In the genomic region with DNA sequence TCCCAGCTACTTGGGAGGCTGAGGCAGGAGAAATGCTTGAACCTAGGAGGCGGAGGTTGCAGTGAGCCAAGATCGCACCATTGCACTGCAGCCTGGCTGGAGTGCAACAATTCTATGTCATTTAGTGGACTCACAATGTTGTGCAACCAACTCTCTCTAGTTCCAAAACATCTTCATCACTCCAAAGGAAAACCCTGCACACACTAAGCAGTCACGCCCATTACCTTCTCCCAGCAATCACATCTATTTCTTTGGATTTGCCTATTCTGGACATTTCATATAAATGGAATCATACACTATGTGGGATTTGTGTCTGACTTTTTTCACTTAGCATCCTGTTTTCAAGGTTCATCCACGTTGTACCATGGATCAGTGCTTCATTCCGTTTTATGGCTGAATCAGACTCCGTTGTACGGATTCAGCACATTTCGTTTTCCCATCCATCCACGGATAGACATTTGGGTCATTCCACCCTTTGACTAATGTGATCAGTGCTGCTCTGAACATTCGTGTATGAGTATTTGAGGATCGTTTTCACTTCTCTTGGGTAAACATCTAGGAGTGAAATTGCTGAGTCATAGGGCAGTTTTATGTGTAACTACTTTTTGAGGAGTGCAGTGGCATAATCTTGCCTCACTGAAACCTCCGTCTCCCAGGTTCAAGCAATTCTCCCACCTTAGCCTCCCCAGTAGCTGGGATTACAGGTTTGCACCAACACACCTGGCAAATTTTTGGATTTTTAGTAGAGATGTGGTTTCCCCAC, we compare ENCODE assay signal across 19 cellular contexts. TPM values are rescaled to one million over a fixed set of nuclear protein-coding genes. Genes with fewer than 3 reads are reported as not detected.
DNase-seq lines count a peak whose midpoint lies in the region; FAIRE-seq and TF ChIP-seq lines count a peak whose summit lies in the region.
"Had no signal": no experiment of that assay in that cellular context is flagged by ENCODE, and none has a peak within 500 bp of the region (broad histone marks: within the 10 kb centered on the region; RNA-seq: fewer than 3 reads in every experiment).

No MANE protein-coding gene starts in this region.

- H3K4me3 ChIP-seq in fibroblast of mammary gland (ENCODE audit: control insufficient read depth, low read depth, low read length) = no peak overlapping the region
- H3K4me3 ChIP-seq in small intestine (ENCODE audit: low read depth in 1 of 2, low read length in 2 of 2) = no peak overlapping the region
- H3K4me3 ChIP-seq: esophagus muscularis mucosa, SK-N-MC had no signal

- H3K27ac ChIP-seq in small intestine (ENCODE audit: low read depth in 1 of 2, low read length in 1 of 2) = no peak overlapping the region
- H3K27ac ChIP-seq: esophagus muscularis mucosa, parathyroid adenoma, SK-N-MC had no signal

- no peak for TF ChIP-seq CTCF in fibroblast of mammary gland (conservative IDR thresholded peaks at IDR 0.05; ENCODE audit: control insufficient read depth, insufficient read depth, low read depth, low read length)

- H3K4me3 Mint-ChIP-seq in activated CD4-positive, alpha-beta T cell treated with anti-CD3 and anti-CD28 coated beads, Interleukin-2, amount 10 ng/mL, durations not matched to agents 24 days and 14 days = no peak overlapping the region
- H3K4me3 Mint-ChIP-seq: activated naive CD8-positive, alpha-beta T cell treated with anti-CD3 and anti-CD28 coated beads for 36 hours; WTC11 had no signal

- DNase-seq in SIG-M5 treated with dmso at 0.1 percent for 504 hours (lab: John Stamatoyannopoulos, UW; ENCODE audit: unreplicated experiment) (peak; percentile 67), SIG-M5 (lab: John Stamatoyannopoulos, UW) (no peak), OCI-M1 (lab: John Stamatoyannopoulos, UW) (peak; percentile 38), fibroblast of mammary gland (ENCODE audit: low read depth) (peak; percentile 53), small intestine (peak; percentile 45), NCI-H1417 (lab: John Stamatoyannopoulos, UW) (no peak), DMS 273 treated with DMSO at 0.1 percent for 48 hours (lab: John Stamatoyannopoulos, UW) (no peak)
- DNase-seq in activated CD4-positive, alpha-beta T cell treated with anti-CD3 and anti-CD28 coated beads, Interleukin-2, amount 10 ng/mL, durations not matched to agents 24 days and 14 days = no peak
- DNase-seq: activated naive CD8-positive, alpha-beta T cell treated with anti-CD3 and anti-CD28 coated beads for 36 hours; Calu3; midbrain; NCI-H187; NCI-H82; stimulated activated CD4-positive, alpha-beta T cell treated with anti-CD3 and anti-CD28 coated beads, Interleukin-15, amount 100 ng/mL, for 24 hours had no signal

- no peaks in the 10 kb centered on the region for H3K9me3 ChIP-seq in small intestine (ENCODE audit: control insufficient read depth, low read depth)
- H3K9me3 ChIP-seq: esophagus muscularis mucosa had no signal

- H3K4me1 ChIP-seq in small intestine (ENCODE audit: control insufficient read depth in 2 of 2, insufficient read depth in 1 of 2, low read depth in 1 of 2, low read length in 1 of 2) = peaks cover 0 to 2% of the 10 kb centered on the region in 2 donors
- H3K4me1 ChIP-seq: esophagus muscularis mucosa, parathyroid adenoma had no signal

- intact Hi-C loops in activated CD4-positive, alpha-beta T cell treated with anti-CD3 and anti-CD28 coated beads, Interleukin-2, amount 10 ng/mL, durations not matched to agents 24 days and 14 days (cut with micrococcal nuclease) = no loop called here

- no peaks in the 10 kb centered on the region for H3K4me1 Mint-ChIP-seq in activated CD4-positive, alpha-beta T cell treated with anti-CD3 and anti-CD28 coated beads, Interleukin-2, amount 10 ng/mL, durations not matched to agents 24 days and 14 days
- H3K4me1 Mint-ChIP-seq: activated naive CD8-positive, alpha-beta T cell treated with anti-CD3 and anti-CD28 coated beads for 36 hours; WTC11 had no signal

- no peaks in the 10 kb centered on the region for H3K9me3 Mint-ChIP-seq in activated CD4-positive, alpha-beta T cell treated with anti-CD3 and anti-CD28 coated beads, Interleukin-2, amount 10 ng/mL, durations not matched to agents 24 days and 14 days
- H3K9me3 Mint-ChIP-seq: activated naive CD8-positive, alpha-beta T cell treated with anti-CD3 and anti-CD28 coated beads for 36 hours; WTC11 had no signal

- no peaks in the 10 kb centered on the region for H3K27me3 ChIP-seq in small intestine (ENCODE audit: control insufficient read depth in 2 of 2, insufficient read depth in 2 of 2, low read length in 2 of 2)

- H3K27me3 Mint-ChIP-seq in activated CD4-positive, alpha-beta T cell treated with anti-CD3 and anti-CD28 coated beads, Interleukin-2, amount 10 ng/mL, durations not matched to agents 24 days and 14 days = no peaks in the 10 kb centered on the region
- H3K27me3 Mint-ChIP-seq: activated naive CD8-positive, alpha-beta T cell treated with anti-CD3 and anti-CD28 coated beads for 36 hours had no signal

- H3K36me3 ChIP-seq in small intestine (ENCODE audit: control insufficient read depth in 2 of 2, insufficient read depth in 2 of 2, low read length in 2 of 2) = no peaks in the 10 kb centered on the region
- H3K36me3 ChIP-seq: esophagus muscularis mucosa had no signal

- WGBS in small intestine, 3 donors = 68 to 74% (median 70%) methylated on average over 12 of the region's 12 CpGs

- H3K27ac Mint-ChIP-seq in activated CD4-positive, alpha-beta T cell treated with anti-CD3 and anti-CD28 coated beads, Interleukin-2, amount 10 ng/mL, durations not matched to agents 24 days and 14 days = no peak overlapping the region
- H3K27ac Mint-ChIP-seq: activated naive CD8-positive, alpha-beta T cell treated with anti-CD3 and anti-CD28 coated beads for 36 hours; WTC11 had no signal

- no peaks in the 10 kb centered on the region for H3K36me3 Mint-ChIP-seq in activated CD4-positive, alpha-beta T cell treated with anti-CD3 and anti-CD28 coated beads, Interleukin-2, amount 10 ng/mL, durations not matched to agents 24 days and 14 days (ENCODE audit: low read depth)
- H3K36me3 Mint-ChIP-seq: activated naive CD8-positive, alpha-beta T cell treated with anti-CD3 and anti-CD28 coated beads for 36 hours; WTC11 had no signal

- FAIRE-seq in small intestine (lab: Jason Lieb, UNC) = no peak
- FAIRE-seq: A204.1 had no signal

RNA-seq across cellular contexts. Expression of a gene that starts 45.4 kb away (rescaled TPM):
- polyA plus RNA-seq in small intestine = 10 to 100 TPM in 1 of 3 donors, 1 to 10 TPM in 2; 2.2 to 46.9 (median 2.5) TPM
- not detected in 2 replicates for total RNA-seq in activated CD4-positive, alpha-beta T cell treated with anti-CD3 and anti-CD28 coated beads, Interleukin-2, amount 10 ng/mL, durations not matched to agents 24 days and 14 days
- total RNA-seq: activated naive CD8-positive, alpha-beta T cell treated with anti-CD3 and anti-CD28 coated beads for 36 hours had no signal

Comparison
In these comparisons a context has a peak if more than half of its experiments do, and no peak if none do; other contexts are left out.
1. DNase-seq: peak in SIG-M5 treated with dmso at 0.1 percent for 504 hours (single experiment), OCI-M1 (single experiment), fibroblast of mammary gland (single experiment) and small intestine (single experiment); none in SIG-M5 (single experiment), NCI-H1417 (0 of 3), DMS 273 treated with DMSO at 0.1 percent for 48 hours (single experiment) and activated CD4-positive, alpha-beta T cell treated with anti-CD3 and anti-CD28 coated beads, Interleukin-2, amount 10 ng/mL, durations not matched to agents 24 days and 14 days (single experiment).